Comparison of ENCODE assay signal across 25 cellular contexts in the genomic region with DNA sequence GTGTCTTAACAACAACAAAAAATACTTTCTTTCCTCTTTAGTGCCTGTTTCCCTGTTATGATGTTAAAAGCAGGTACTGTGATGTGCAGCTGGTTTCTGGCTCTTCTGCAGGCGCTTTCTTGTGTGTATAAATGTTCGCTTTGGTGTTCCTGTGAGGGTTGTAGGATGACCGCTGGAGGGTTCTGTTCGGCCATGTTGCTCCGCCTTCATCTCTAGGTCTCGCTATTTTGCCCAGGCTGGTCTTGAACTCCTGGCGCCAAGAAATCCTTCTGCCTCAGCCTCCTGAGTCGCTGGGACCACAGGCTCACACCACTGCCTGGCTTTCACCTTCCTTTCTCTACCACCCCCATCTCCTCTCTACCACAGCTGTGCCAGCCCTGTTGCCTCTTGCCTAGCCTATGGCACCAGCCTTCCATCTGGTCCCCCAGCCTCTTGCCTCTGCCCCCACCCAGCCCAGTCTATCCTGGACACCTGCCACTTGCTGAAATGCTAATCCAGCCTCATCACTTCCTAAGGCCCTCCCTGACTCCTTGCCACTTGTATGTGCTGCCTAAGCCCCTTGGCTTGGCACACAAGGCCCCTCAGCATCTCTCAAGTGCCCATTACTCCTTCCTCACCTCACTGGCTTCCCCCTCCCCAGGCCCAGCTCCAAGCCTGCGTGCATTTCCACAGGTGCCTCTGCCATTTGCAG. TPM values are rescaled to one million over a fixed set of nuclear protein-coding genes. Genes with fewer than 3 reads are reported as not detected.
DNase-seq lines count a peak whose midpoint lies in the region; FAIRE-seq and TF ChIP-seq lines count a peak whose summit lies in the region.
"Had no signal": no experiment of that assay in that cellular context is flagged by ENCODE, and none has a peak within 500 bp of the region (broad histone marks: within the 10 kb centered on the region; RNA-seq: fewer than 3 reads in every experiment).

No MANE protein-coding gene starts in this region.

- H3K36me3 ChIP-seq in BLaER1 treated with 17β-estradiol and CSF1 and Interleukin-3, amounts not matched to agents 10 nM and 100 nM = no peaks in the 10 kb centered on the region
- H3K36me3 ChIP-seq in bronchial epithelial cell (ENCODE audit: control insufficient read depth, insufficient read depth, low read length) = no peaks in the 10 kb centered on the region
- H3K36me3 ChIP-seq: tibial artery had no signal

- peak overlapping the region in 8 of 11 experiments; percentile 17 to 46 (median 31); a peak in 12 of 22 replicates for H3K4me2 ChIP-seq in BLaER1 treated with 17β-estradiol and CSF1 and Interleukin-3, amounts not matched to agents 10 nM and 100 nM

- 0 out of 22 replicates have a peak overlapping the region, but pooled peaks of 1 of the 11 experiments have one; percentile 7 for H3K27ac ChIP-seq in BLaER1 treated with 17β-estradiol and CSF1 and Interleukin-3, amounts not matched to agents 10 nM and 100 nM
- H3K27ac ChIP-seq: epithelial cell of prostate, GM23248, tibial artery had no signal

- DNase-seq in D341Med (ENCODE audit: low spot score) (peak; percentile 65), NCI-H1694 treated with DMSO at 0.1 percent for 48 hours (lab: John Stamatoyannopoulos, UW) (peak; percentile 61), bronchial epithelial cell (ENCODE audit: low read depth) (no peak), superior temporal gyrus (ENCODE audit: extremely low spot score) (no peak), cerebellar nuclear complex (lab: John Stamatoyannopoulos, UW) (no peak), cardiac septum (ENCODE audit: low spot score) (no peak)
- DNase-seq: activated naive CD4-positive, alpha-beta T cell treated with anti-CD3 and anti-CD28 coated beads, Interleukin-2, amount 50 U/mL, for 16 hours; aorta; CD4-positive, CD25-positive, alpha-beta regulatory T cell; GF-D8; head of caudate nucleus; NCI-H187; NCI-H226; stimulated activated CD4-positive, alpha-beta T cell treated with anti-CD3 and anti-CD28 coated beads, Interleukin-15, amount 100 ng/mL, for 24 hours; stimulated activated naive CD8-positive, alpha-beta T cell treated with anti-CD3 and anti-CD28 coated beads, Interleukin-15, amount 100 ng/mL, for 72 hours; T-helper 1 cell; tibial artery had no signal

- FAIRE-seq in bronchial epithelial cell (lab: Jason Lieb, UNC) = peak; percentile 64
- FAIRE-seq: RCC 7860 had no signal

- H3K9me3 ChIP-seq in BLaER1 treated with 17β-estradiol and CSF1 and Interleukin-3, amounts not matched to agents 10 nM and 100 nM (replicated peaks in 1 of 11) = no peaks in the 10 kb centered on the region
- H3K9me3 ChIP-seq: tibial artery had no signal

- intact Hi-C loops in cardiac septum (cut with DNase I) = no loop called here

- peaks cover 15 to 54% (median 41%) of the 10 kb centered on the region in 10 experiments for H3K4me1 ChIP-seq in BLaER1 treated with 17β-estradiol and CSF1 and Interleukin-3, amounts not matched to agents 10 nM and 100 nM
- H3K4me1 ChIP-seq: tibial artery had no signal

- H3K27me3 ChIP-seq in BLaER1 treated with 17β-estradiol and CSF1 and Interleukin-3, amounts not matched to agents 10 nM and 100 nM = no peaks in the 10 kb centered on the region
- H3K27me3 ChIP-seq in bronchial epithelial cell (ENCODE audit: control insufficient read depth, insufficient read depth, low read length) = no peaks in the 10 kb centered on the region

- H3K9ac ChIP-seq in BLaER1 treated with 17β-estradiol and CSF1 and Interleukin-3, amounts not matched to agents 10 nM and 100 nM = no peak overlapping the region
- H3K9ac ChIP-seq: GM23248 had no signal

- H4K20me1 ChIP-seq in BLaER1 treated with 17β-estradiol and CSF1 and Interleukin-3, amounts not matched to agents 10 nM and 100 nM = 0 out of 22 replicates have a peak, but pooled peaks cover 0 to 2% (median 0%) of the 10 kb centered on the region in 11 experiments

- no peak overlapping the region for H3K4me3 ChIP-seq in BLaER1 treated with 17β-estradiol and CSF1 and Interleukin-3, amounts not matched to agents 10 nM and 100 nM
- no peak overlapping the region for H3K4me3 ChIP-seq in bronchial epithelial cell (ENCODE audit: low read depth, low read length)
- H3K4me3 ChIP-seq: GM23248, tibial artery had no signal

- no peak for TF ChIP-seq CTCF in bronchial epithelial cell (IDR thresholded peaks at IDR 0.05; ENCODE audit: insufficient read depth, low read length, severe bottlenecking)

RNA-seq across cellular contexts. Expression of a gene that starts 5.5 kb away (rescaled TPM):
- not detected in 2 replicates for total RNA-seq in bronchial epithelial cell
- not detected for total RNA-seq in cardiac septum
- total RNA-seq: aorta, GM23248, lung microvascular endothelial cell, neural crest cell, posterior vena cava, sciatic nerve had no signal

RNA-seq across cellular contexts. Expression of a gene that starts 18.9 kb away (rescaled TPM):
- total RNA-seq in bronchial epithelial cell (under 0.01 and 0.77 TPM in 2 replicates), cardiac septum (not detected)
- total RNA-seq: CD4-positive, CD25-positive, alpha-beta regulatory T cell; GM23248; lung microvascular endothelial cell had no signal

RNA-seq across cellular contexts. Expression of a gene that starts 36.3 kb away (rescaled TPM):
- 0.13 and 0.26 TPM in 2 replicates for total RNA-seq in bronchial epithelial cell
- 5.4 TPM for total RNA-seq in cardiac septum
- total RNA-seq: lung microvascular endothelial cell had no signal

RNA-seq across cellular contexts. Expression of a gene that starts 49.4 kb away (rescaled TPM):
- total RNA-seq in bronchial epithelial cell = 23.2 and 29.0 TPM in 2 replicates
- total RNA-seq in cardiac septum = 18.2 TPM

Comparison
In these comparisons a context has a peak if more than half of its experiments do, and no peak if none do; other contexts are left out.
1. DNase-seq: peak in D341Med (single experiment) and NCI-H1694 treated with DMSO at 0.1 percent for 48 hours (single experiment); none in bronchial epithelial cell (single experiment), superior temporal gyrus (single experiment), cerebellar nuclear complex (0 of 2) and cardiac septum (single experiment).